8 cellular contexts compared by ENCODE assay signal in genomic region chr2:28870146-28870891, GRCh38. TPM values are rescaled to one million over a fixed set of nuclear protein-coding genes. Genes with fewer than 3 reads are reported as not detected.
A peak's percentile ranks its signal among the peaks of the same experiment; 100 is the strongest.
DNase-seq lines count a peak whose midpoint lies in the region; ATAC-seq and TF ChIP-seq lines count a peak whose summit lies in the region.

TRMT61B (minus strand) TSS chr2:28870309; CDS start chr2:28870277, 32 bp downstream.

- H3K36me3 Mint-ChIP-seq in HFFc6 (ENCODE audit: low read depth) (peaks cover 7% of the 10 kb centered on the region; the same call in 1 of the 2 replicates), neural progenitor cell (peaks cover 5% of the 10 kb centered on the region)

- peak within 1 kb of the TSS; percentile 96 for H2AFZ ChIP-seq in neural progenitor cell (replicated peaks)

- peak within 1 kb of the TSS; percentile 91 for H3K4me3 ChIP-seq in neural progenitor cell
- peak within 1 kb of the TSS; percentile 95 to 99 for H3K4me3 ChIP-seq in stomach smooth muscle (ENCODE audit: low read length in 2 of 2)

- H4K20me1 ChIP-seq in neural progenitor cell (ENCODE audit: low read depth) = no peaks in the 10 kb centered on the region

- H3K4me3 Mint-ChIP-seq in HFFc6 = peak within 1 kb of the TSS; percentile 96
- peak within 1 kb of the TSS; percentile 99 for H3K4me3 Mint-ChIP-seq in neural progenitor cell

- ATAC-seq in foreskin keratinocyte = peak; percentile 91

- H3K9me3 Mint-ChIP-seq in HFFc6 (no peaks in the 10 kb centered on the region), neural progenitor cell (no peaks in the 10 kb centered on the region)

- H3K27ac Mint-ChIP-seq in HFFc6 = peak within 1 kb of the TSS; percentile 98
- peak within 1 kb of the TSS; percentile 91 for H3K27ac Mint-ChIP-seq in neural progenitor cell

- H3F3A ChIP-seq in neural progenitor cell (ENCODE audit: low read depth) = peaks cover 5% of the 10 kb centered on the region

- peak within 1 kb of the TSS; percentile 40 for H3K27ac ChIP-seq in foreskin keratinocyte
- peak within 1 kb of the TSS; percentile 62 for H3K27ac ChIP-seq in neural progenitor cell
- peak within 1 kb of the TSS; percentile 67 for H3K27ac ChIP-seq in stomach smooth muscle (ENCODE audit: low read length)

- H3K9me3 ChIP-seq in neural progenitor cell (ENCODE audit: low read depth) (no peaks in the 10 kb centered on the region), stomach smooth muscle (ENCODE audit: control insufficient read depth in 2 of 2, low read length in 2 of 2) (no peaks in the 10 kb centered on the region)

- peak within 1 kb of the TSS; percentile 91 for H3K9ac ChIP-seq in neural progenitor cell
- H3K9ac ChIP-seq in stomach smooth muscle (ENCODE audit: low read length in 2 of 2) = peak within 1 kb of the TSS; percentile 91 to 96

- TF ChIP-seq CTCF in HFFc6 (IDR thresholded peaks at IDR 0.05) (no peak), foreskin keratinocyte (conservative IDR thresholded peaks at IDR 0.05) (peak; percentile 8), neural progenitor cell (IDR thresholded peaks at IDR 0.05) (no peak)

- H3K4me2 ChIP-seq in neural progenitor cell = peak within 1 kb of the TSS; percentile 88

- in situ Hi-C loops in SK-MEL-5 (cut with HindIII; ENCODE audit: low pct_unique_long_range_greater_than_20kb, low sequenced_read_pairs) = no loop called here

- H3K36me3 ChIP-seq in neural progenitor cell (no peaks in the 10 kb centered on the region), stomach smooth muscle (ENCODE audit: control insufficient read depth in 2 of 2, insufficient read depth in 2 of 2, low read length in 2 of 2) (peaks cover 0 to under 1% of the 10 kb centered on the region in 2 donors)

- H3K4me1 ChIP-seq in foreskin keratinocyte (no peaks in the 10 kb centered on the region), neural progenitor cell (peaks cover 10% of the 10 kb centered on the region), stomach smooth muscle (ENCODE audit: control insufficient read depth, insufficient read depth, low read length) (peaks cover 11% of the 10 kb centered on the region)

- H3K27me3 Mint-ChIP-seq in HFFc6 (ENCODE audit: insufficient read depth) (peaks cover 7% of the 10 kb centered on the region; the same call in 1 of the 2 replicates), neural progenitor cell (ENCODE audit: insufficient read depth, low read depth) (peaks cover 7% of the 10 kb centered on the region)

- peaks cover 43% of the 10 kb centered on the region for H3K79me2 ChIP-seq in neural progenitor cell (ENCODE audit: low read depth)

- peak; percentile 87 for DNase-seq in GM04504 (ENCODE audit: low read depth)
- DNase-seq in HFFc6 = peak; percentile 92
- DNase-seq in NAMALWA (ENCODE audit: low spot score) = peak; percentile 97
- peak; percentile 96 for DNase-seq in SK-MEL-5 (ENCODE audit: low read depth, low spot score)
- peak; percentile 89 to 96 (median 94) for DNase-seq in activated naive CD4-positive, alpha-beta T cell (lab: John Stamatoyannopoulos, UW)
- peak; percentile 81 to 89 for DNase-seq in foreskin keratinocyte
- peak; percentile 98 for DNase-seq in neural progenitor cell (ENCODE audit: low spot score)

- peaks cover 31% of the 10 kb centered on the region for H3K4me1 Mint-ChIP-seq in HFFc6 (ENCODE audit: low read depth)
- peaks cover 21% of the 10 kb centered on the region for H3K4me1 Mint-ChIP-seq in neural progenitor cell

- H3K27me3 ChIP-seq in foreskin keratinocyte (peaks cover 2% of the 10 kb centered on the region), neural progenitor cell (peaks cover 20% of the 10 kb centered on the region), stomach smooth muscle (ENCODE audit: control insufficient read depth in 1 of 2, insufficient read depth in 2 of 2, low read length in 2 of 2) (no peaks in the 10 kb centered on the region)

RNA-seq across cellular contexts. Expression of gene TRMT61B, which starts in this region (rescaled TPM):
- 10 to 100 TPM; 11.3 to 13.9 (median 12.3) TPM for total RNA-seq in HFFc6 (2021; fragmentation: NEBNext Ultra II Directional; extraction: Animal tissue kit (Norgen Biotek cat#: 25700))
- total RNA-seq in SK-MEL-5 (2014; rRNA removed; shearing (Covaris generic)) = 28.1 and 33.7 TPM in 2 replicates
- 18.7 and 25.5 TPM in 2 replicates for polyA plus RNA-seq in SK-MEL-5 (2015; cell fraction: cytosol; rRNA removed)
- polyA plus RNA-seq in SK-MEL-5 (2015; cell fraction: nucleus; rRNA removed) = 22.0 and 39.4 TPM in 2 replicates
- total RNA-seq in foreskin keratinocyte = 21.1 and 23.1 TPM in 2 replicates
- polyA plus RNA-seq in foreskin keratinocyte = 17.2 and 19.6 TPM in 2 replicates
- 15.1 and 23.9 TPM in 2 replicates for total RNA-seq in neural progenitor cell (ENCODE audit: low replicate concordance)

Comparison
In these comparisons a context has a peak if more than half of its experiments do, and no peak if none do; other contexts are left out.
1. Peak in every context shown above with its lines: DNase-seq, ATAC-seq, H3K4me3 ChIP-seq and H3K27ac ChIP-seq.